1 cellular context compared by ENCODE assay signal in the genomic region with DNA sequence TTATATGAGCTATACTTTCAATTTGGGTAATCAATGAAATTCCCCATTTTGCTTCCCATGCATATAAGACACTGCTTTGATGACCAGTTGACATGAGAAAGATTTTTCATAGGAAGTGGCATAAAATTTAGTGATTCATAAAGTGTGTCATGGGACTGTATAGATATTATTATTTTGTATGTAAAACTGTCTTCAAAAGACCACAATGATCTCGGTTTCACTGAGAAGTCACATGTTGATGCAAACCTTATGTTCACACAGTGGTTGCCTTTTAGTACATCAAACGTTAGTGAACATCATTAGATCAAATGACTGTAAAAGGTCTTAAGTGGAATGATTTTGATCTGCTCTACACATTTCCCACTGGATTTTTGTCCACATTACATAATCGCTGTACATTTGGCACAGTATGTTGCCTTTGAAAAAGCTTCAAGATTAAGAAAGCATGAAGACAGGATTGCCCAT.
TF ChIP-seq lines count a peak whose summit lies in the region.

No MANE protein-coding gene starts in this region.

TF ChIP-seq in GM12878, 131 proteins besides CTCF, POLR2A, EP300 and RAD21 (continued from another document):
- TF ChIP-seq, protein P1, sequence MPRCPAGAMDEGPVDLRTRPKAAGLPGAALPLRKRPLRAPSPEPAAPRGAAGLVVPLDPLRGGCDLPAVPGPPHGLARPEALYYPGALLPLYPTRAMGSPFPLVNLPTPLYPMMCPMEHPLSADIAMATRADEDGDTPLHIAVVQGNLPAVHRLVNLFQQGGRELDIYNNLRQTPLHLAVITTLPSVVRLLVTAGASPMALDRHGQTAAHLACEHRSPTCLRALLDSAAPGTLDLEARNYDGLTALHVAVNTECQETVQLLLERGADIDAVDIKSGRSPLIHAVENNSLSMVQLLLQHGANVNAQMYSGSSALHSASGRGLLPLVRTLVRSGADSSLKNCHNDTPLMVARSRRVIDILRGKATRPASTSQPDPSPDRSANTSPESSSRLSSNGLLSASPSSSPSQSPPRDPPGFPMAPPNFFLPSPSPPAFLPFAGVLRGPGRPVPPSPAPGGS (IDR thresholded peaks at IDR 0.05; ENCODE audit: borderline replicate concordance, insufficient read depth, low read depth, low read length, poor library complexity, severe bottlenecking), result peak; percentile 95
- TF ChIP-seq, protein P2, sequence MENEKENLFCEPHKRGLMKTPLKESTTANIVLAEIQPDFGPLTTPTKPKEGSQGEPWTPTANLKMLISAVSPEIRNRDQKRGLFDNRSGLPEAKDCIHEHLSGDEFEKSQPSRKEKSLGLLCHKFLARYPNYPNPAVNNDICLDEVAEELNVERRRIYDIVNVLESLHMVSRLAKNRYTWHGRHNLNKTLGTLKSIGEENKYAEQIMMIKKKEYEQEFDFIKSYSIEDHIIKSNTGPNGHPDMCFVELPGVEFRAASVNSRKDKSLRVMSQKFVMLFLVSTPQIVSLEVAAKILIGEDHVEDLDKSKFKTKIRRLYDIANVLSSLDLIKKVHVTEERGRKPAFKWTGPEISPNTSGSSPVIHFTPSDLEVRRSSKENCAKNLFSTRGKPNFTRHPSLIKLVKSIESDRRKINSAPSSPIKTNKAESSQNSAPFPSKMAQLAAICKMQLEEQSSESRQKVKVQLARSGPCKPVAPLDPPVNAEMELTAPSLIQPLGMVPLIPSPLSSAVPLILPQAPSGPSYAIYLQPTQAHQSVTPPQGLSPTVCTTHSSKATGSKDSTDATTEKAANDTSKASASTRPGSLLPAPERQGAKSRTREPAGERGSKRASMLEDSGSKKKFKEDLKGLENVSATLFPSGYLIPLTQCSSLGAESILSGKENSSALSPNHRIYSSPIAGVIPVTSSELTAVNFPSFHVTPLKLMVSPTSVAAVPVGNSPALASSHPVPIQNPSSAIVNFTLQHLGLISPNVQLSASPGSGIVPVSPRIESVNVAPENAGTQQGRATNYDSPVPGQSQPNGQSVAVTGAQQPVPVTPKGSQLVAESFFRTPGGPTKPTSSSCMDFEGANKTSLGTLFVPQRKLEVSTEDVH (IDR thresholded peaks at IDR 0.05; ENCODE audit: low read depth, partially characterized antibody), result no peak
- TF ChIP-seq, protein P3, sequence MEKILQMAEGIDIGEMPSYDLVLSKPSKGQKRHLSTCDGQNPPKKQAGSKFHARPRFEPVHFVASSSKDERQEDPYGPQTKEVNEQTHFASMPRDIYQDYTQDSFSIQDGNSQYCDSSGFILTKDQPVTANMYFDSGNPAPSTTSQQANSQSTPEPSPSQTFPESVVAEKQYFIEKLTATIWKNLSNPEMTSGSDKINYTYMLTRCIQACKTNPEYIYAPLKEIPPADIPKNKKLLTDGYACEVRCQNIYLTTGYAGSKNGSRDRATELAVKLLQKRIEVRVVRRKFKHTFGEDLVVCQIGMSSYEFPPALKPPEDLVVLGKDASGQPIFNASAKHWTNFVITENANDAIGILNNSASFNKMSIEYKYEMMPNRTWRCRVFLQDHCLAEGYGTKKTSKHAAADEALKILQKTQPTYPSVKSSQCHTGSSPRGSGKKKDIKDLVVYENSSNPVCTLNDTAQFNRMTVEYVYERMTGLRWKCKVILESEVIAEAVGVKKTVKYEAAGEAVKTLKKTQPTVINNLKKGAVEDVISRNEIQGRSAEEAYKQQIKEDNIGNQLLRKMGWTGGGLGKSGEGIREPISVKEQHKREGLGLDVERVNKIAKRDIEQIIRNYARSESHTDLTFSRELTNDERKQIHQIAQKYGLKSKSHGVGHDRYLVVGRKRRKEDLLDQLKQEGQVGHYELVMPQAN (conservative IDR thresholded peaks at IDR 0.05), result no peak
- TF ChIP-seq MXI1 (IDR thresholded peaks at IDR 0.05; ENCODE audit: low read depth, low read length) (no peak), TCF12 (IDR thresholded peaks at IDR 0.05; ENCODE audit: low read depth, low read length) (peak; percentile 74), STAT1 (conservative IDR thresholded peaks at IDR 0.05) (no peak), ETV6 (conservative IDR thresholded peaks at IDR 0.05 in 1 of 2, IDR thresholded peaks at IDR 0.05 in 1 of 2; ENCODE audit: borderline replicate concordance in 1 of 2, low read depth in 1 of 2) (peak in 1 of 2 experiments; percentile 44; a peak in 1 of 4 replicates), NR2F1 (conservative IDR thresholded peaks at IDR 0.05) (no peak)
- TF ChIP-seq, protein P4, sequence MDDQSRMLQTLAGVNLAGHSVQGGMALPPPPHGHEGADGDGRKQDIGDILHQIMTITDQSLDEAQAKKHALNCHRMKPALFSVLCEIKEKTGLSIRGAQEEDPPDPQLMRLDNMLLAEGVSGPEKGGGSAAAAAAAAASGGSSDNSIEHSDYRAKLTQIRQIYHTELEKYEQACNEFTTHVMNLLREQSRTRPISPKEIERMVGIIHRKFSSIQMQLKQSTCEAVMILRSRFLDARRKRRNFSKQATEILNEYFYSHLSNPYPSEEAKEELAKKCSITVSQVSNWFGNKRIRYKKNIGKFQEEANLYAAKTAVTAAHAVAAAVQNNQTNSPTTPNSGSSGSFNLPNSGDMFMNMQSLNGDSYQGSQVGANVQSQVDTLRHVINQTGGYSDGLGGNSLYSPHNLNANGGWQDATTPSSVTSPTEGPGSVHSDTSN (IDR thresholded peaks at IDR 0.05; ENCODE audit: insufficient replicate concordance, low read depth, low read length), result no peak
- TF ChIP-seq, protein P5, sequence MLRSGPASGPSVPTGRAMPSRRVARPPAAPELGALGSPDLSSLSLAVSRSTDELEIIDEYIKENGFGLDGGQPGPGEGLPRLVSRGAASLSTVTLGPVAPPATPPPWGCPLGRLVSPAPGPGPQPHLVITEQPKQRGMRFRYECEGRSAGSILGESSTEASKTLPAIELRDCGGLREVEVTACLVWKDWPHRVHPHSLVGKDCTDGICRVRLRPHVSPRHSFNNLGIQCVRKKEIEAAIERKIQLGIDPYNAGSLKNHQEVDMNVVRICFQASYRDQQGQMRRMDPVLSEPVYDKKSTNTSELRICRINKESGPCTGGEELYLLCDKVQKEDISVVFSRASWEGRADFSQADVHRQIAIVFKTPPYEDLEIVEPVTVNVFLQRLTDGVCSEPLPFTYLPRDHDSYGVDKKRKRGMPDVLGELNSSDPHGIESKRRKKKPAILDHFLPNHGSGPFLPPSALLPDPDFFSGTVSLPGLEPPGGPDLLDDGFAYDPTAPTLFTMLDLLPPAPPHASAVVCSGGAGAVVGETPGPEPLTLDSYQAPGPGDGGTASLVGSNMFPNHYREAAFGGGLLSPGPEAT (IDR thresholded peaks at IDR 0.05; ENCODE audit: low read depth), result peak; percentile 93
- TF ChIP-seq, protein P6, sequence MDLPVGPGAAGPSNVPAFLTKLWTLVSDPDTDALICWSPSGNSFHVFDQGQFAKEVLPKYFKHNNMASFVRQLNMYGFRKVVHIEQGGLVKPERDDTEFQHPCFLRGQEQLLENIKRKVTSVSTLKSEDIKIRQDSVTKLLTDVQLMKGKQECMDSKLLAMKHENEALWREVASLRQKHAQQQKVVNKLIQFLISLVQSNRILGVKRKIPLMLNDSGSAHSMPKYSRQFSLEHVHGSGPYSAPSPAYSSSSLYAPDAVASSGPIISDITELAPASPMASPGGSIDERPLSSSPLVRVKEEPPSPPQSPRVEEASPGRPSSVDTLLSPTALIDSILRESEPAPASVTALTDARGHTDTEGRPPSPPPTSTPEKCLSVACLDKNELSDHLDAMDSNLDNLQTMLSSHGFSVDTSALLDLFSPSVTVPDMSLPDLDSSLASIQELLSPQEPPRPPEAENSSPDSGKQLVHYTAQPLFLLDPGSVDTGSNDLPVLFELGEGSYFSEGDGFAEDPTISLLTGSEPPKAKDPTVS (IDR thresholded peaks at IDR 0.05; ENCODE audit: low read depth, low read length), result no peak
